In the genomic region with DNA sequence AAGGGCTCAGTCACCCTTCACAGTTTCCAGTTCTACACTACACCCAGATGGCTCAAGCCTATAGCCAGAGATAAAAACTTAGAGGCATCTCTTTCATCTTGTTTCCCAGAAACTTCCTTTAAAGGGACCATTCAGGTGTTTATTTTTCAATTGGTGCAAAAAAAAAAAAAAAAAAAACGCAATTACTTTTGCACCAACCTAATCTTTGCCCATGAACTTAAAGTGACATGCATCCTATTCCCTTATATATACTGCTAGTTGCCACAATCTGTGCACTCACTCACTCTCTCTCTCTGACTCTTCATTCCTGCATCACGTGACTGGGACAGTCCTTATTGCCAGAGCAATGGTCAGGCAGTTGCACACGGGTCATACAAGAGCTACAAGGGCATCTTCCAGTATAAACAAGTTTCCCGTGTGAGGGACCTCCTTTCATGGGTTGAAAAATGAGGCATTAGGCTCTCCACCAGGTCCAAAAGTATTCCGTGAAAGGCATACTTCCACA, we compare ENCODE assay signal across 1 cellular context.
TF ChIP-seq lines count a peak whose summit lies in the region.

No MANE protein-coding gene starts in this region.

TF ChIP-seq in IMR-90, 13 proteins besides CTCF, POLR2A, EP300 and RAD21 (continued from another document):
- TF ChIP-seq, protein P1, sequence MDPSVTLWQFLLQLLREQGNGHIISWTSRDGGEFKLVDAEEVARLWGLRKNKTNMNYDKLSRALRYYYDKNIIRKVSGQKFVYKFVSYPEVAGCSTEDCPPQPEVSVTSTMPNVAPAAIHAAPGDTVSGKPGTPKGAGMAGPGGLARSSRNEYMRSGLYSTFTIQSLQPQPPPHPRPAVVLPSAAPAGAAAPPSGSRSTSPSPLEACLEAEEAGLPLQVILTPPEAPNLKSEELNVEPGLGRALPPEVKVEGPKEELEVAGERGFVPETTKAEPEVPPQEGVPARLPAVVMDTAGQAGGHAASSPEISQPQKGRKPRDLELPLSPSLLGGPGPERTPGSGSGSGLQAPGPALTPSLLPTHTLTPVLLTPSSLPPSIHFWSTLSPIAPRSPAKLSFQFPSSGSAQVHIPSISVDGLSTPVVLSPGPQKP (IDR thresholded peaks at IDR 0.05; ENCODE audit: borderline replicate concordance, low read depth, low read length), result no peak
- no peak for TF ChIP-seq NFE2L2 (IDR thresholded peaks at IDR 0.05; ENCODE audit: low read depth, low read length)
- TF ChIP-seq RCOR1 (IDR thresholded peaks at IDR 0.05; ENCODE audit: insufficient replicate concordance, low read length), result no peak
- no peak for TF ChIP-seq FOS (IDR thresholded peaks at IDR 0.05; ENCODE audit: low read depth, low read length)
- TF ChIP-seq SMC3 (IDR thresholded peaks at IDR 0.05; ENCODE audit: low read depth, low read length), result no peak
- TF ChIP-seq RFX5 (IDR thresholded peaks at IDR 0.05; ENCODE audit: low read depth, low read length), result no peak
- no peak for TF ChIP-seq BHLHE40 (IDR thresholded peaks at IDR 0.05; ENCODE audit: low read depth, low read length)
- TF ChIP-seq, protein P2, sequence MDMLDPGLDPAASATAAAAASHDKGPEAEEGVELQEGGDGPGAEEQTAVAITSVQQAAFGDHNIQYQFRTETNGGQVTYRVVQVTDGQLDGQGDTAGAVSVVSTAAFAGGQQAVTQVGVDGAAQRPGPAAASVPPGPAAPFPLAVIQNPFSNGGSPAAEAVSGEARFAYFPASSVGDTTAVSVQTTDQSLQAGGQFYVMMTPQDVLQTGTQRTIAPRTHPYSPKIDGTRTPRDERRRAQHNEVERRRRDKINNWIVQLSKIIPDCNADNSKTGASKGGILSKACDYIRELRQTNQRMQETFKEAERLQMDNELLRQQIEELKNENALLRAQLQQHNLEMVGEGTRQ (IDR thresholded peaks at IDR 0.05; ENCODE audit: low read depth, low read length), result no peak
- TF ChIP-seq MAFK (IDR thresholded peaks at IDR 0.05; ENCODE audit: low read depth, low read length), result no peak
- no peak for TF ChIP-seq CHD1 (IDR thresholded peaks at IDR 0.05; ENCODE audit: low read depth, low read length)
- no peak for TF ChIP-seq MXI1 (IDR thresholded peaks at IDR 0.05; ENCODE audit: borderline replicate concordance, low read depth, low read length)
